Comparison of ENCODE assay signal across 11 cellular contexts in the genomic region with DNA sequence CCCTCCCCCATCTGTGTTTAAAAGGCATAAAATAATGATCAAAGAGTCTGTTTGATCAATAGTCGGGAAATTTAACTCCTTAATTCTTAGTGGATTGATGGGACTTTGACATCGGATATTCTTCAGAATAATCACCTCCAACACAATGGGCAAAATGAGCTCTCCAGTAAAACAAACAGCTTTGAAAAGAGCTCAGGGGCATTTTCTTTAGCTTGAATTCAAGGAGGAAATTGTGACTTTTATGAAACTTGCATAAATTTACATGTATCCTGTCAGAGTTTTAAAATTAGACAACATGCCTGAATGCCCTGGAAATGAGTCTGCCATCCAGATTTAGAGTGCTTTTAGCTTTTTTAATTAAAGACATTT.
A peak's percentile ranks its signal among the peaks of the same experiment; 100 is the strongest.
DNase-seq lines count a peak whose midpoint lies in the region; ATAC-seq and TF ChIP-seq lines count a peak whose summit lies in the region.
"Had no signal": no experiment of that assay in that cellular context is flagged by ENCODE, and none has a peak within 500 bp of the region (broad histone marks: within the 10 kb centered on the region; RNA-seq: fewer than 3 reads in every experiment).

No MANE protein-coding gene starts in this region.

- DNase-seq in activated naive CD4-positive, alpha-beta T cell treated with Interleukin-2 at 50 U/mL for 16 hours: no peak
- DNase-seq in foreskin keratinocyte (no peak), thoracic aorta (ENCODE audit: low spot score) (no peak), HT-29 (ENCODE audit: low spot score) (no peak), DMS 273 treated with DMSO at 0.1 percent for 48 hours (lab: John Stamatoyannopoulos, UW) (no peak)
- DNase-seq: AML-193, cortex of kidney, glutamatergic neuron had no signal

- H3K27ac ChIP-seq in SU-DHL-6 (ENCODE audit: low read depth, low read length) (peak overlapping the region; percentile 92), foreskin keratinocyte (peak overlapping the region; percentile 91), thoracic aorta (peak overlapping the region; percentile 81 to 96)

- H2AFZ ChIP-seq in SU-DHL-6 (ENCODE audit: low read depth, low read length, severe bottlenecking): no peak overlapping the region

- peaks cover 30% of the 10 kb centered on the region for H3K36me3 Mint-ChIP-seq in activated naive CD4-positive, alpha-beta T cell treated with anti-CD3 and anti-CD28 coated beads, Interleukin-2, amount 50 U/mL, for 24 hours

- peaks cover 6% of the 10 kb centered on the region for H3K9me3 Mint-ChIP-seq in activated naive CD4-positive, alpha-beta T cell treated with anti-CD3 and anti-CD28 coated beads, Interleukin-2, amount 50 U/mL, for 24 hours

- peaks cover 25% of the 10 kb centered on the region; the same call in 1 of the 2 replicates for H3F3A ChIP-seq in SU-DHL-6 (ENCODE audit: insufficient read depth)

- H3K4me1 ChIP-seq in foreskin keratinocyte (peaks cover 36% of the 10 kb centered on the region), thoracic aorta (ENCODE audit: control insufficient read depth in 1 of 2, low read depth in 2 of 2) (peaks cover 51 to 67% of the 10 kb centered on the region in 2 donors)

- H4K20me1 ChIP-seq in SU-DHL-6 (ENCODE audit: low read depth, low read length): no peaks in the 10 kb centered on the region

- H3K79me2 ChIP-seq in SU-DHL-6 (ENCODE audit: insufficient read depth, low read length): peaks cover 91% of the 10 kb centered on the region

- peak overlapping the region; percentile 100 for H3K27ac Mint-ChIP-seq in activated naive CD4-positive, alpha-beta T cell treated with anti-CD3 and anti-CD28 coated beads, Interleukin-2, amount 50 U/mL, for 24 hours

- no peaks in the 10 kb centered on the region for H3K9me2 ChIP-seq in SU-DHL-6 (replicated peaks; ENCODE audit: insufficient read depth, low read length)

- H3K27me3 ChIP-seq in SU-DHL-6 (ENCODE audit: low read length) (no peaks in the 10 kb centered on the region), foreskin keratinocyte (no peaks in the 10 kb centered on the region), thoracic aorta (replicated peaks; ENCODE audit: insufficient read depth) (no peaks in the 10 kb centered on the region)

- peak overlapping the region; percentile 74 for H3K4me2 ChIP-seq in SU-DHL-6 (ENCODE audit: low read depth, low read length, poor library complexity, severe bottlenecking)

- H3K27me3 Mint-ChIP-seq in activated naive CD4-positive, alpha-beta T cell treated with anti-CD3 and anti-CD28 coated beads, Interleukin-2, amount 50 U/mL, for 24 hours: no peaks in the 10 kb centered on the region

- H3K36me3 ChIP-seq in SU-DHL-6 (ENCODE audit: low read length) (no peaks in the 10 kb centered on the region; the same call in 1 of the 2 replicates), thoracic aorta (no peaks in the 10 kb centered on the region)

- H3K4me3 Mint-ChIP-seq in activated naive CD4-positive, alpha-beta T cell treated with anti-CD3 and anti-CD28 coated beads, Interleukin-2, amount 50 U/mL, for 24 hours: peak overlapping the region; percentile 83

- no peak for ATAC-seq in foreskin keratinocyte
- no peak for ATAC-seq in thoracic aorta (ENCODE audit: insufficient number of reproducible peaks, low FRiP score, low read depth)
- no peak for ATAC-seq in GM21381 (IDR thresholded peaks at IDR 0.05; ENCODE audit: unreplicated experiment)

- TF ChIP-seq CTCF in SU-DHL-6 (IDR thresholded peaks at IDR 0.05; ENCODE audit: insufficient read depth, low read length, poor library complexity, severe bottlenecking): no peak
- TF ChIP-seq CTCF in foreskin keratinocyte (conservative IDR thresholded peaks at IDR 0.05): no peak
- no peak for TF ChIP-seq CTCF in thoracic aorta (IDR thresholded peaks at IDR 0.05)

- peaks cover 90% of the 10 kb centered on the region for H3K4me1 Mint-ChIP-seq in activated naive CD4-positive, alpha-beta T cell treated with anti-CD3 and anti-CD28 coated beads, Interleukin-2, amount 50 U/mL, for 24 hours

- H3K4me3 ChIP-seq in SU-DHL-6 (ENCODE audit: insufficient read depth, low read length, poor library complexity, severe bottlenecking): peak overlapping the region; percentile 7
- peak overlapping the region; percentile 52 for H3K4me3 ChIP-seq in thoracic aorta

- no peaks in the 10 kb centered on the region for H3K9me3 ChIP-seq in SU-DHL-6 (ENCODE audit: insufficient read depth, low read length)
- H3K9me3 ChIP-seq in thoracic aorta: no peaks in the 10 kb centered on the region

- H3K9ac ChIP-seq in SU-DHL-6 (ENCODE audit: low read length): peak overlapping the region; percentile 40
